In genomic region chr16:85579883-85580607, GRCh38 we compare ENCODE assay signal across 1 cellular context.
TF ChIP-seq lines count a peak whose summit lies in the region.

No MANE protein-coding gene starts in this region.

TF ChIP-seq in WTC11, 78 proteins besides CTCF, POLR2A, EP300 and RAD21 (continued from another document):
- TF ChIP-seq TP53 (CRISPR knock-in tag; IDR thresholded peaks at IDR 0.05), result no peak
- no peak for TF ChIP-seq SMAD3 (CRISPR knock-in tag; IDR thresholded peaks at IDR 0.05; ENCODE audit: borderline replicate concordance)
- no peak for TF ChIP-seq USF2 (CRISPR knock-in tag; IDR thresholded peaks at IDR 0.05)
